ENCODE assay signal across 1 cellular context in the genomic region with DNA sequence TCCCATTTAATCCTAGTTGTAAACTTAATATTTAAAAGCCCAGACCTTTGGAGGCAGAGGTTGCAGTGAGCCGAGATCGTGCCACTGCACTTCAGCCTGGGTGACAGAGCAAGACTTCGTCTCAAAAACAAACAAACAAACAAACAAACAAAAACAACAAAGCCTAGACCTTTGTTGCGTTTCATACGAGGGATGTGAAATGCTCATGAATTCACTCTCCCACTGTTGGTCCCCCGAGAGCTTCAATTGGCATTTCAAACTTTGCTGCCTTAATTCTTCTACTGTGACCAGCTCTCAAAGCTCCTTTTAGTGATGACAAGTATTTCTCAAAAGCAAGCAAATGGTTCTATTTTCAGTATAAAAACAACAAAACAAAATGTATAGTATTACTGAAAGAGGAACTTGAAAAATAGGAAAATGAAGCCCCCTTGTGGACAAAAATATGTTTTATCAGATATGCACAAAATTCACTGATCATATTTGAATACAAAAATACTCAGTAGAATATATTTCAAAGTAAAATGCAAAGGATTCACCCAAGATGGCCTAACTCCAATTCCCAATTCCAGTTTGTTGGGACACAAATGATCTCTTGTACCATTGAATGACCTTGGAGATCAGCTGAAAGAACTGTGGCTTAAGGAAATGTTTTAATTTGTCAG.
TF ChIP-seq lines count a peak whose summit lies in the region.

No MANE protein-coding gene starts in this region.

TF ChIP-seq in WTC11, 78 proteins besides CTCF, POLR2A, EP300 and RAD21 (continued from another document):
- TF ChIP-seq, protein P1, sequence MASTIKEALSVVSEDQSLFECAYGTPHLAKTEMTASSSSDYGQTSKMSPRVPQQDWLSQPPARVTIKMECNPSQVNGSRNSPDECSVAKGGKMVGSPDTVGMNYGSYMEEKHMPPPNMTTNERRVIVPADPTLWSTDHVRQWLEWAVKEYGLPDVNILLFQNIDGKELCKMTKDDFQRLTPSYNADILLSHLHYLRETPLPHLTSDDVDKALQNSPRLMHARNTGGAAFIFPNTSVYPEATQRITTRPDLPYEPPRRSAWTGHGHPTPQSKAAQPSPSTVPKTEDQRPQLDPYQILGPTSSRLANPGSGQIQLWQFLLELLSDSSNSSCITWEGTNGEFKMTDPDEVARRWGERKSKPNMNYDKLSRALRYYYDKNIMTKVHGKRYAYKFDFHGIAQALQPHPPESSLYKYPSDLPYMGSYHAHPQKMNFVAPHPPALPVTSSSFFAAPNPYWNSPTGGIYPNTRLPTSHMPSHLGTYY (CRISPR knock-in tag; IDR thresholded peaks at IDR 0.05), result no peak
- TF ChIP-seq, protein P2, sequence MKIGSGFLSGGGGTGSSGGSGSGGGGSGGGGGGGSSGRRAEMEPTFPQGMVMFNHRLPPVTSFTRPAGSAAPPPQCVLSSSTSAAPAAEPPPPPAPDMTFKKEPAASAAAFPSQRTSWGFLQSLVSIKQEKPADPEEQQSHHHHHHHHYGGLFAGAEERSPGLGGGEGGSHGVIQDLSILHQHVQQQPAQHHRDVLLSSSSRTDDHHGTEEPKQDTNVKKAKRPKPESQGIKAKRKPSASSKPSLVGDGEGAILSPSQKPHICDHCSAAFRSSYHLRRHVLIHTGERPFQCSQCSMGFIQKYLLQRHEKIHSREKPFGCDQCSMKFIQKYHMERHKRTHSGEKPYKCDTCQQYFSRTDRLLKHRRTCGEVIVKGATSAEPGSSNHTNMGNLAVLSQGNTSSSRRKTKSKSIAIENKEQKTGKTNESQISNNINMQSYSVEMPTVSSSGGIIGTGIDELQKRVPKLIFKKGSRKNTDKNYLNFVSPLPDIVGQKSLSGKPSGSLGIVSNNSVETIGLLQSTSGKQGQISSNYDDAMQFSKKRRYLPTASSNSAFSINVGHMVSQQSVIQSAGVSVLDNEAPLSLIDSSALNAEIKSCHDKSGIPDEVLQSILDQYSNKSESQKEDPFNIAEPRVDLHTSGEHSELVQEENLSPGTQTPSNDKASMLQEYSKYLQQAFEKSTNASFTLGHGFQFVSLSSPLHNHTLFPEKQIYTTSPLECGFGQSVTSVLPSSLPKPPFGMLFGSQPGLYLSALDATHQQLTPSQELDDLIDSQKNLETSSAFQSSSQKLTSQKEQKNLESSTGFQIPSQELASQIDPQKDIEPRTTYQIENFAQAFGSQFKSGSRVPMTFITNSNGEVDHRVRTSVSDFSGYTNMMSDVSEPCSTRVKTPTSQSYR (CRISPR knock-in tag; IDR thresholded peaks at IDR 0.05), result no peak
- no peak for TF ChIP-seq MYBL2 (CRISPR knock-in tag; IDR thresholded peaks at IDR 0.05)
- TF ChIP-seq, protein P3, sequence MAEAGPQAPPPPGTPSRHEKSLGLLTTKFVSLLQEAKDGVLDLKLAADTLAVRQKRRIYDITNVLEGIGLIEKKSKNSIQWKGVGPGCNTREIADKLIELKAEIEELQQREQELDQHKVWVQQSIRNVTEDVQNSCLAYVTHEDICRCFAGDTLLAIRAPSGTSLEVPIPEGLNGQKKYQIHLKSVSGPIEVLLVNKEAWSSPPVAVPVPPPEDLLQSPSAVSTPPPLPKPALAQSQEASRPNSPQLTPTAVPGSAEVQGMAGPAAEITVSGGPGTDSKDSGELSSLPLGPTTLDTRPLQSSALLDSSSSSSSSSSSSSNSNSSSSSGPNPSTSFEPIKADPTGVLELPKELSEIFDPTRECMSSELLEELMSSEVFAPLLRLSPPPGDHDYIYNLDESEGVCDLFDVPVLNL (CRISPR knock-in tag; IDR thresholded peaks at IDR 0.05; ENCODE audit: borderline replicate concordance, low read depth), result no peak
